ENCODE assay signal across 1 cellular context in genomic region chr10:58746470-58747185, GRCh38.
A peak's percentile ranks its signal among the peaks of the same experiment; 100 is the strongest.
TF ChIP-seq lines count a peak whose summit lies in the region.

No MANE protein-coding gene starts in this region.

TF ChIP-seq in SK-N-SH, 30 proteins besides CTCF, POLR2A, EP300 and RAD21 (continued from another document):
- TF ChIP-seq ZBTB33 (IDR thresholded peaks at IDR 0.05; ENCODE audit: borderline replicate concordance, low read depth) (no peak), SMC3 (IDR thresholded peaks at IDR 0.05; ENCODE audit: low read depth, low read length) (no peak), PBX3 (IDR thresholded peaks at IDR 0.05) (peak; percentile 5; the same call in 1 of the 2 replicates), GATA2 (CRISPR knock-in tag; IDR thresholded peaks at IDR 0.05) (no peak), POLR2AphosphoS5 (IDR thresholded peaks at IDR 0.05; ENCODE audit: low read depth, low read length) (no peak)
TF ChIP-seq in SK-N-SH: peak in this region for 1.
